ENCODE assay signal across 1 cellular context in the genomic region with DNA sequence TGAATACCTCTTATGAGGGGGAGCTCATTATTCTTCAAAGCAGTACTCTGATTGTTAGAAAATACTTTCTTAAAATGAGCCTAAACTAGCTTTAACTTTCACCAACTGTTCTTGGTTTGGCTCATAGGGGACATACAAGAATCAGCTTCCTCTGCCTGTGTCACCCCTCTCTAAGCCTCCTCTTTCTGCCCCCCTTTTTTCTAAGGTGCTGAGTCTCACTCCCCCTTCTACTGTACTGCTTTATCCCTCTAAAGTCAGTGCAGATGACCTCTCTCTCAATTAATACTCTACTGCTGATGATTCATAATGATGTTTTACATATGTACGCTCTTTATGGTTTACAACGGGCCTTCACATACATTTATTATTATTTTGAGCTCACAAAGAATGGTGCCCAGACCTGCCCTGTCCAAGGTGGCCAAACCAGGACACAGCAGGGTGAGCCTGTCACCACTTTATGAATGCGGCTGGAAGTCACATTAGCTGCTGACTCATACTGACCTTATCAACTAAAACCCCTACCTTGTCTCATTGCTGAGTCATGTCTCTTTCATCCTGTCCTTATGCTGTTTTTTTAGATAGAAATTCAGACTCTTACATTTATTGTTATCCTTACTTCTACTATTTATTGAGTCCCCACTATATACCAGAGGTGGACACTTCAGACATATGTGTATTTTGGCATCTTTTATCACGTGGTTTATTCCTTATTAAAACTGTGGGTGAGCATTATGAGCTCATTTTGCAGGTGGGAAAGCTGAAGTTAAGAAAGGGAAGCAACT.
TF ChIP-seq lines count a peak whose summit lies in the region.

No MANE protein-coding gene starts in this region.

TF ChIP-seq in GM12878, 131 proteins besides CTCF, POLR2A, EP300 and RAD21 (continued from another document and continues in another):
- no peak for TF ChIP-seq CEBPZ (IDR thresholded peaks at IDR 0.05; ENCODE audit: low read depth, low read length)
- peak; percentile 94 for TF ChIP-seq BACH1 (IDR thresholded peaks at IDR 0.05; ENCODE audit: borderline replicate concordance)
- no peak for TF ChIP-seq ZNF274 (IDR thresholded peaks at IDR 0.05; ENCODE audit: insufficient read depth, insufficient read length)
- no peak for TF ChIP-seq PML (IDR thresholded peaks at IDR 0.05; ENCODE audit: low read length)
- no peak for TF ChIP-seq RELA (IDR thresholded peaks at IDR 0.05; ENCODE audit: borderline replicate concordance, partially characterized antibody)
- 0 out of 2 replicates have a peak, but pooled peaks have one; percentile 28 for TF ChIP-seq ATF2 (IDR thresholded peaks at IDR 0.05; ENCODE audit: low read length)
- TF ChIP-seq, protein P1, sequence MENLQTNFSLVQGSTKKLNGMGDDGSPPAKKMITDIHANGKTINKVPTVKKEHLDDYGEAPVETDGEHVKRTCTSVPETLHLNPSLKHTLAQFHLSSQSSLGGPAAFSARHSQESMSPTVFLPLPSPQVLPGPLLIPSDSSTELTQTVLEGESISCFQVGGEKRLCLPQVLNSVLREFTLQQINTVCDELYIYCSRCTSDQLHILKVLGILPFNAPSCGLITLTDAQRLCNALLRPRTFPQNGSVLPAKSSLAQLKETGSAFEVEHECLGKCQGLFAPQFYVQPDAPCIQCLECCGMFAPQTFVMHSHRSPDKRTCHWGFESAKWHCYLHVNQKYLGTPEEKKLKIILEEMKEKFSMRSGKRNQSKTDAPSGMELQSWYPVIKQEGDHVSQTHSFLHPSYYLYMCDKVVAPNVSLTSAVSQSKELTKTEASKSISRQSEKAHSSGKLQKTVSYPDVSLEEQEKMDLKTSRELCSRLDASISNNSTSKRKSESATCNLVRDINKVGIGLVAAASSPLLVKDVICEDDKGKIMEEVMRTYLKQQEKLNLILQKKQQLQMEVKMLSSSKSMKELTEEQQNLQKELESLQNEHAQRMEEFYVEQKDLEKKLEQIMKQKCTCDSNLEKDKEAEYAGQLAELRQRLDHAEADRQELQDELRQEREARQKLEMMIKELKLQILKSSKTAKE (IDR thresholded peaks at IDR 0.05; ENCODE audit: low read depth, poor library complexity, severe bottlenecking) = no peak
- TF ChIP-seq, protein P2, sequence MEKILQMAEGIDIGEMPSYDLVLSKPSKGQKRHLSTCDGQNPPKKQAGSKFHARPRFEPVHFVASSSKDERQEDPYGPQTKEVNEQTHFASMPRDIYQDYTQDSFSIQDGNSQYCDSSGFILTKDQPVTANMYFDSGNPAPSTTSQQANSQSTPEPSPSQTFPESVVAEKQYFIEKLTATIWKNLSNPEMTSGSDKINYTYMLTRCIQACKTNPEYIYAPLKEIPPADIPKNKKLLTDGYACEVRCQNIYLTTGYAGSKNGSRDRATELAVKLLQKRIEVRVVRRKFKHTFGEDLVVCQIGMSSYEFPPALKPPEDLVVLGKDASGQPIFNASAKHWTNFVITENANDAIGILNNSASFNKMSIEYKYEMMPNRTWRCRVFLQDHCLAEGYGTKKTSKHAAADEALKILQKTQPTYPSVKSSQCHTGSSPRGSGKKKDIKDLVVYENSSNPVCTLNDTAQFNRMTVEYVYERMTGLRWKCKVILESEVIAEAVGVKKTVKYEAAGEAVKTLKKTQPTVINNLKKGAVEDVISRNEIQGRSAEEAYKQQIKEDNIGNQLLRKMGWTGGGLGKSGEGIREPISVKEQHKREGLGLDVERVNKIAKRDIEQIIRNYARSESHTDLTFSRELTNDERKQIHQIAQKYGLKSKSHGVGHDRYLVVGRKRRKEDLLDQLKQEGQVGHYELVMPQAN (conservative IDR thresholded peaks at IDR 0.05) = no peak
- no peak for TF ChIP-seq JUND (IDR thresholded peaks at IDR 0.05; ENCODE audit: low read depth, low read length)
- TF ChIP-seq ATF7 (IDR thresholded peaks at IDR 0.05; ENCODE audit: low read depth) = 0 out of 2 replicates have a peak, but pooled peaks have one; percentile 12
- TF ChIP-seq HCFC1 (IDR thresholded peaks at IDR 0.05; ENCODE audit: low read length) = no peak
- TF ChIP-seq SMAD5 (IDR thresholded peaks at IDR 0.05; ENCODE audit: low read depth) = no peak
- TF ChIP-seq FOXM1 (IDR thresholded peaks at IDR 0.05; ENCODE audit: low read depth, low read length) = no peak
- 0 out of 2 replicates have a peak, but pooled peaks have one; percentile 56 for TF ChIP-seq REST (IDR thresholded peaks at IDR 0.05; ENCODE audit: low read depth, low read length)
- TF ChIP-seq MTA3 (IDR thresholded peaks at IDR 0.05; ENCODE audit: borderline replicate concordance, low read length) = no peak
- no peak for TF ChIP-seq WRNIP1 (IDR thresholded peaks at IDR 0.05; ENCODE audit: borderline replicate concordance, low read depth, low read length)
- no peak for TF ChIP-seq HDAC6 (IDR thresholded peaks at IDR 0.05; ENCODE audit: unreplicated experiment)
- no peak for TF ChIP-seq SP1 (IDR thresholded peaks at IDR 0.05; ENCODE audit: low read depth, low read length)
- no peak for TF ChIP-seq TAF1 (IDR thresholded peaks at IDR 0.05; ENCODE audit: borderline replicate concordance, low read depth, low read length)
- TF ChIP-seq RUNX3 (IDR thresholded peaks at IDR 0.05; ENCODE audit: low read length) = peak; percentile 37
- TF ChIP-seq IKZF2 (IDR thresholded peaks at IDR 0.05) = no peak
- no peak for TF ChIP-seq STAT1 (conservative IDR thresholded peaks at IDR 0.05)
- TF ChIP-seq MLLT1 (IDR thresholded peaks at IDR 0.05) = no peak
- TF ChIP-seq JUNB (IDR thresholded peaks at IDR 0.05) = peak; percentile 70
- TF ChIP-seq MEF2B (IDR thresholded peaks at IDR 0.05; ENCODE audit: partially characterized antibody, poor library complexity, severe bottlenecking) = no peak
- TF ChIP-seq, protein P3, sequence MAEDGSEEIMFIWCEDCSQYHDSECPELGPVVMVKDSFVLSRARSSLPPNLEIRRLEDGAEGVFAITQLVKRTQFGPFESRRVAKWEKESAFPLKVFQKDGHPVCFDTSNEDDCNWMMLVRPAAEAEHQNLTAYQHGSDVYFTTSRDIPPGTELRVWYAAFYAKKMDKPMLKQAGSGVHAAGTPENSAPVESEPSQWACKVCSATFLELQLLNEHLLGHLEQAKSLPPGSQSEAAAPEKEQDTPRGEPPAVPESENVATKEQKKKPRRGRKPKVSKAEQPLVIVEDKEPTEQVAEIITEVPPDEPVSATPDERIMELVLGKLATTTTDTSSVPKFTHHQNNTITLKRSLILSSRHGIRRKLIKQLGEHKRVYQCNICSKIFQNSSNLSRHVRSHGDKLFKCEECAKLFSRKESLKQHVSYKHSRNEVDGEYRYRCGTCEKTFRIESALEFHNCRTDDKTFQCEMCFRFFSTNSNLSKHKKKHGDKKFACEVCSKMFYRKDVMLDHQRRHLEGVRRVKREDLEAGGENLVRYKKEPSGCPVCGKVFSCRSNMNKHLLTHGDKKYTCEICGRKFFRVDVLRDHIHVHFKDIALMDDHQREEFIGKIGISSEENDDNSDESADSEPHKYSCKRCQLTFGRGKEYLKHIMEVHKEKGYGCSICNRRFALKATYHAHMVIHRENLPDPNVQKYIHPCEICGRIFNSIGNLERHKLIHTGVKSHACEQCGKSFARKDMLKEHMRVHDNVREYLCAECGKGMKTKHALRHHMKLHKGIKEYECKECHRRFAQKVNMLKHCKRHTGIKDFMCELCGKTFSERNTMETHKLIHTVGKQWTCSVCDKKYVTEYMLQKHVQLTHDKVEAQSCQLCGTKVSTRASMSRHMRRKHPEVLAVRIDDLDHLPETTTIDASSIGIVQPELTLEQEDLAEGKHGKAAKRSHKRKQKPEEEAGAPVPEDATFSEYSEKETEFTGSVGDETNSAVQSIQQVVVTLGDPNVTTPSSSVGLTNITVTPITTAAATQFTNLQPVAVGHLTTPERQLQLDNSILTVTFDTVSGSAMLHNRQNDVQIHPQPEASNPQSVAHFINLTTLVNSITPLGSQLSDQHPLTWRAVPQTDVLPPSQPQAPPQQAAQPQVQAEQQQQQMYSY (CRISPR knock-in tag; IDR thresholded peaks at IDR 0.05) = no peak
- no peak for TF ChIP-seq NR2F1 (conservative IDR thresholded peaks at IDR 0.05)
- no peak for TF ChIP-seq CEBPB (IDR thresholded peaks at IDR 0.05; ENCODE audit: borderline replicate concordance in 1 of 2, low read depth in 2 of 2, low read length in 2 of 2)
- TF ChIP-seq IRF4 (IDR thresholded peaks at IDR 0.05; ENCODE audit: low read depth, low read length) = peak; percentile 49; the same call in 1 of the 2 replicates
- no peak for TF ChIP-seq ETV6 (conservative IDR thresholded peaks at IDR 0.05 in 1 of 2, IDR thresholded peaks at IDR 0.05 in 1 of 2; ENCODE audit: borderline replicate concordance in 1 of 2, low read depth in 1 of 2)
- TF ChIP-seq, protein P4, sequence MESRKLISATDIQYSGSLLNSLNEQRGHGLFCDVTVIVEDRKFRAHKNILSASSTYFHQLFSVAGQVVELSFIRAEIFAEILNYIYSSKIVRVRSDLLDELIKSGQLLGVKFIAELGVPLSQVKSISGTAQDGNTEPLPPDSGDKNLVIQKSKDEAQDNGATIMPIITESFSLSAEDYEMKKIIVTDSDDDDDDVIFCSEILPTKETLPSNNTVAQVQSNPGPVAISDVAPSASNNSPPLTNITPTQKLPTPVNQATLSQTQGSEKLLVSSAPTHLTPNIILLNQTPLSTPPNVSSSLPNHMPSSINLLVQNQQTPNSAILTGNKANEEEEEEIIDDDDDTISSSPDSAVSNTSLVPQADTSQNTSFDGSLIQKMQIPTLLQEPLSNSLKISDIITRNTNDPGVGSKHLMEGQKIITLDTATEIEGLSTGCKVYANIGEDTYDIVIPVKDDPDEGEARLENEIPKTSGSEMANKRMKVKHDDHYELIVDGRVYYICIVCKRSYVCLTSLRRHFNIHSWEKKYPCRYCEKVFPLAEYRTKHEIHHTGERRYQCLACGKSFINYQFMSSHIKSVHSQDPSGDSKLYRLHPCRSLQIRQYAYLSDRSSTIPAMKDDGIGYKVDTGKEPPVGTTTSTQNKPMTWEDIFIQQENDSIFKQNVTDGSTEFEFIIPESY (IDR thresholded peaks at IDR 0.05) = no peak
- TF ChIP-seq ASH2L (IDR thresholded peaks at IDR 0.05; ENCODE audit: borderline replicate concordance, low read depth) = no peak
- TF ChIP-seq GATAD2B (conservative IDR thresholded peaks at IDR 0.05; ENCODE audit: low read depth) = no peak
